In genomic region chr6:48289841-48290240, GRCh38 we compare ENCODE assay signal across 33 cellular contexts.
"Had no signal": no experiment of that assay in that cellular context is flagged by ENCODE, and none has a peak within 500 bp of the region (broad histone marks: within the 10 kb centered on the region; RNA-seq: fewer than 3 reads in every experiment).

No MANE protein-coding gene starts in this region.

- H3K9me3 ChIP-seq: body of pancreas, colonic mucosa, esophagus squamous epithelium had no signal

- H3K27me3 Mint-ChIP-seq: activated B cell treated with CpG ODN at 0.5 μM for 24 hours; activated CD8-positive, alpha-beta T cell treated with anti-CD3 and anti-CD28 coated beads for 36 hours; activated naive CD8-positive, alpha-beta T cell; activated T-helper 17 cell treated with anti-CD3 and anti-CD28 coated beads, Interleukin-2, amount 50 U/mL, for 72 hours; T-helper 17 cell had no signal

- H3K27ac ChIP-seq: body of pancreas, cardiac muscle cell, colonic mucosa, epithelial cell of prostate, esophagus squamous epithelium, WERI-Rb-1 had no signal

- H3K4me1 ChIP-seq: body of pancreas, colonic mucosa, esophagus squamous epithelium had no signal

- FAIRE-seq: endometrium, endothelial cell of umbilical vein, frontal cortex had no signal

- H3K36me3 Mint-ChIP-seq: activated naive CD8-positive, alpha-beta T cell had no signal

- H3K27me3 ChIP-seq: body of pancreas, cardiac muscle cell, colonic mucosa, esophagus squamous epithelium had no signal

- H3K4me3 Mint-ChIP-seq: activated B cell treated with CpG ODN at 0.5 μM for 24 hours; activated CD8-positive, alpha-beta T cell treated with anti-CD3 and anti-CD28 coated beads for 36 hours; activated naive CD8-positive, alpha-beta T cell; activated T-cell treated with anti-CD3 and anti-CD28 coated beads, Interleukin-2, amount 50 U/mL, for 4 hours; activated T-helper 17 cell treated with anti-CD3 and anti-CD28 coated beads, Interleukin-2, amount 50 U/mL, for 72 hours; T-helper 17 cell; T-helper 2 cell treated with Interferon-gamma antibody and Interleukin-4, amounts not matched to agents 5 μg/mL and 100 μg/mL, for 36 hours had no signal

- H3K4me3 ChIP-seq: body of pancreas, cardiac muscle cell, colonic mucosa, esophagus squamous epithelium had no signal

- H3K4me1 Mint-ChIP-seq: activated B cell treated with CpG ODN at 0.5 μM for 24 hours; activated T-helper 17 cell treated with anti-CD3 and anti-CD28 coated beads, Interleukin-2, amount 50 U/mL, for 72 hours; T-helper 17 cell had no signal

- ATAC-seq: activated CD4-positive, CD25-positive, alpha-beta regulatory T cell treated with anti-CD3 and anti-CD28 coated beads, Interleukin-2, amount 50 U/mL, for 24 hours; activated CD8-positive, alpha-beta T cell treated with anti-CD3 and anti-CD28 coated beads for 36 hours; activated T-cell treated with anti-CD3 and anti-CD28 coated beads, Interleukin-2, amount 50 U/mL, for 4 hours; activated T-helper 17 cell treated with anti-CD3 and anti-CD28 coated beads, Interleukin-2, amount 50 U/mL, for 72 hours; body of pancreas; T-helper 17 cell had no signal

- H3K36me3 ChIP-seq: cardiac muscle cell, colonic mucosa, esophagus squamous epithelium, WERI-Rb-1 had no signal

- DNase-seq: activated B cell treated with CpG ODN at 0.5 μM for 24 hours; activated CD4-positive, alpha-beta T cell treated with anti-CD3 and anti-CD28 coated beads for 48 hours; activated CD4-positive, alpha-beta T cell treated with anti-CD3 and anti-CD28 coated beads, Interleukin-2, amount 50 U/mL, for 1 hour; activated CD4-positive, alpha-beta T cell treated with anti-CD3 and anti-CD28 coated beads, Interleukin-2, amount 50 U/mL, for 48 hours; activated CD8-positive, alpha-beta memory T cell treated with anti-CD3 and anti-CD28 coated beads for 24 hours; activated CD8-positive, alpha-beta T cell treated with anti-CD3 and anti-CD28 coated beads for 36 hours; activated effector memory CD4-positive, alpha-beta T cell treated with Interleukin-2 at 50 U/mL for 16 hours; activated gamma-delta T cell treated with Interleukin-2 at 50 U/mL for 16 hours; activated naive CD4-positive, alpha-beta T cell treated with anti-CD3 and anti-CD28 coated beads, Interleukin-2, amount 50 U/mL, for 16 hours; activated naive CD4-positive, alpha-beta T cell treated with Interleukin-2 at 50 U/mL for 16 hours; activated T-cell treated with anti-CD3 and anti-CD28 coated beads, Interleukin-2, amount 50 U/mL, for 4 hours; amniotic stem cell; anterior cingulate cortex; body of pancreas; central memory CD4-positive, alpha-beta T cell; cerebellar nuclear complex; colonic mucosa; effector CD8-positive, alpha-beta T cell; esophagus squamous epithelium; foreskin fibroblast; head of caudate nucleus; T-helper 17 cell; T1000; WERI-Rb-1 had no signal

- H3K27ac Mint-ChIP-seq: activated B cell treated with CpG ODN at 0.5 μM for 24 hours; activated CD8-positive, alpha-beta T cell treated with anti-CD3 and anti-CD28 coated beads for 36 hours; activated naive CD8-positive, alpha-beta T cell; activated T-helper 17 cell treated with anti-CD3 and anti-CD28 coated beads, Interleukin-2, amount 50 U/mL, for 72 hours; T-helper 17 cell; T-helper 2 cell treated with Interferon-gamma antibody and Interleukin-4, amounts not matched to agents 5 μg/mL and 100 μg/mL, for 36 hours had no signal
